In genomic region chr11:47249378-47249715, GRCh38 we compare ENCODE assay signal across 8 cellular contexts. TPM values are rescaled to one million over a fixed set of nuclear protein-coding genes. Genes with fewer than 3 reads are reported as not detected.
DNase-seq lines count a peak whose midpoint lies in the region; ATAC-seq, FAIRE-seq and TF ChIP-seq lines count a peak whose summit lies in the region.

No MANE protein-coding gene starts in this region.

- no peaks in the 10 kb centered on the region for H3K9me3 Mint-ChIP-seq in activated CD4-positive, alpha-beta T cell treated with anti-CD3 and anti-CD28 coated beads, Interleukin-2, amount 10 ng/mL, durations not matched to agents 24 days and 14 days
- H3K9me3 Mint-ChIP-seq in astrocyte (ENCODE audit: unreplicated experiment): no peaks in the 10 kb centered on the region

- H3K9ac ChIP-seq in astrocyte (ENCODE audit: low read length) (peak overlapping the region; percentile 92), liver (ENCODE audit: low read depth in 1 of 2, low read length in 2 of 2) (peak overlapping the region in 1 of 2 donors; percentile 82)

- peak overlapping the region; percentile 98 for H3K4me3 Mint-ChIP-seq in activated CD4-positive, alpha-beta T cell treated with anti-CD3 and anti-CD28 coated beads, Interleukin-2, amount 10 ng/mL, durations not matched to agents 24 days and 14 days
- peak overlapping the region; percentile 100 for H3K4me3 Mint-ChIP-seq in astrocyte (ENCODE audit: unreplicated experiment)

- H3K27ac ChIP-seq in astrocyte (ENCODE audit: low read depth, low read length) (peak overlapping the region; percentile 83), liver (ENCODE audit: low read depth in 1 of 2, low read length in 2 of 2) (peak overlapping the region; percentile 95 to 96), thymus (ENCODE audit: low read depth) (peak overlapping the region; percentile 25)

- peak overlapping the region; percentile 97 for H2AFZ ChIP-seq in astrocyte (ENCODE audit: low read depth, low read length)

- H3K4me1 Mint-ChIP-seq in activated CD4-positive, alpha-beta T cell treated with anti-CD3 and anti-CD28 coated beads, Interleukin-2, amount 10 ng/mL, durations not matched to agents 24 days and 14 days: peaks cover 14% of the 10 kb centered on the region
- peaks cover 16% of the 10 kb centered on the region for H3K4me1 Mint-ChIP-seq in astrocyte (ENCODE audit: low read depth, unreplicated experiment)

- DNase-seq in activated CD4-positive, alpha-beta T cell treated with anti-CD3 and anti-CD28 coated beads, Interleukin-2, amount 10 ng/mL, durations not matched to agents 24 days and 14 days: no peak
- no peak for DNase-seq in activated CD4-positive, alpha-beta T cell treated with anti-CD3 and anti-CD28 coated beads, Interleukin-2, amount 50 U/mL, for 48 hours
- DNase-seq in astrocyte (ENCODE audit: low read depth): no peak
- DNase-seq in pons (ENCODE audit: low spot score): no peak
- no peak for DNase-seq in NCI-H1436 treated with DMSO at 0.1 percent for 48 hours (lab: John Stamatoyannopoulos, UW)

- TF ChIP-seq CTCF in astrocyte (IDR thresholded peaks at IDR 0.05; ENCODE audit: insufficient read depth, low read depth, low read length) (no peak), liver (IDR thresholded peaks at IDR 0.05; ENCODE audit: low read depth, low read length, missing input control) (no peak)

- peaks cover 18% of the 10 kb centered on the region for H3K36me3 Mint-ChIP-seq in activated CD4-positive, alpha-beta T cell treated with anti-CD3 and anti-CD28 coated beads, Interleukin-2, amount 10 ng/mL, durations not matched to agents 24 days and 14 days (ENCODE audit: low read depth)
- peaks cover 10% of the 10 kb centered on the region for H3K36me3 Mint-ChIP-seq in astrocyte (ENCODE audit: low read depth, unreplicated experiment)

- H3K9me3 ChIP-seq in astrocyte (ENCODE audit: insufficient read depth, low read depth, low read length) (no peaks in the 10 kb centered on the region), liver (ENCODE audit: control insufficient read depth in 4 of 4, low read length in 3 of 4) (no peaks in the 10 kb centered on the region), thymus (ENCODE audit: control insufficient read depth) (peaks cover 2% of the 10 kb centered on the region)

- intact Hi-C loops in activated CD4-positive, alpha-beta T cell treated with anti-CD3 and anti-CD28 coated beads, Interleukin-2, amount 10 ng/mL, durations not matched to agents 24 days and 14 days (cut with micrococcal nuclease): loop anchor here (5.0 kb wide), 1 partner anchor 312 kb away; the partner anchor contains the start of gene CSTPP1

- H3K4me1 ChIP-seq in astrocyte (ENCODE audit: insufficient read depth, low read length) (peaks cover 17% of the 10 kb centered on the region), liver (ENCODE audit: control insufficient read depth in 4 of 4, insufficient read depth in 4 of 4, low read length in 3 of 4) (peaks cover 9 to 58% (median 43%) of the 10 kb centered on the region in 4 donors), thymus (ENCODE audit: control insufficient read depth, insufficient read depth, low read length) (peaks cover 14% of the 10 kb centered on the region)

- peak overlapping the region; percentile 98 for H3K4me2 ChIP-seq in astrocyte (ENCODE audit: low read length)

- H3K79me2 ChIP-seq in astrocyte (ENCODE audit: insufficient read depth, low read length): peaks cover 28% of the 10 kb centered on the region

- H3K4me3 ChIP-seq in astrocyte (ENCODE audit: insufficient read depth, low read depth, low read length) (peak overlapping the region; percentile 92), liver (ENCODE audit: low read depth in 1 of 3, low read length in 3 of 3) (peak overlapping the region; percentile 79 to 99 (median 96)), thymus (ENCODE audit: low read length) (peak overlapping the region; percentile 74)

- H3K27me3 Mint-ChIP-seq in activated CD4-positive, alpha-beta T cell treated with anti-CD3 and anti-CD28 coated beads, Interleukin-2, amount 10 ng/mL, durations not matched to agents 24 days and 14 days: no peaks in the 10 kb centered on the region
- no peaks in the 10 kb centered on the region for H3K27me3 Mint-ChIP-seq in astrocyte (ENCODE audit: low read depth, unreplicated experiment)

- H3K36me3 ChIP-seq in astrocyte (ENCODE audit: insufficient read depth, low read length): peaks cover 8% of the 10 kb centered on the region
- peaks cover 0 to 7% (median 1%) of the 10 kb centered on the region in 4 donors for H3K36me3 ChIP-seq in liver (ENCODE audit: control insufficient read depth in 4 of 4, insufficient read depth in 3 of 4, low read depth in 1 of 4, low read length in 3 of 4)
- H3K36me3 ChIP-seq in thymus (ENCODE audit: control insufficient read depth, insufficient read depth): peaks cover 17% of the 10 kb centered on the region

- WGBS in liver: 31% methylated on average over 3 of the region's 3 CpGs
- 84% methylated on average over 3 of the region's 3 CpGs for WGBS in thymus

- TF ChIP-seq RAD21 in liver (IDR thresholded peaks at IDR 0.05): no peak

- ATAC-seq in GM18502 (IDR thresholded peaks at IDR 0.05; ENCODE audit: poor library complexity, unreplicated experiment): no peak

- FAIRE-seq in astrocyte (lab: Jason Lieb, UNC): no peak

- H3K27me3 ChIP-seq in astrocyte (ENCODE audit: insufficient read depth, low read length) (no peaks in the 10 kb centered on the region), liver (ENCODE audit: control insufficient read depth in 4 of 4, insufficient read depth in 4 of 4, low read length in 3 of 4) (no peaks in the 10 kb centered on the region), thymus (ENCODE audit: control insufficient read depth, insufficient read depth) (no peaks in the 10 kb centered on the region)

- no peaks in the 10 kb centered on the region for H4K20me1 ChIP-seq in astrocyte (ENCODE audit: insufficient read depth, low read length)

- H3K27ac Mint-ChIP-seq in activated CD4-positive, alpha-beta T cell treated with anti-CD3 and anti-CD28 coated beads, Interleukin-2, amount 10 ng/mL, durations not matched to agents 24 days and 14 days: peak overlapping the region; percentile 98
- H3K27ac Mint-ChIP-seq in astrocyte (ENCODE audit: unreplicated experiment): peak overlapping the region; percentile 100

TF ChIP-seq in liver, 16 proteins besides CTCF, POLR2A, EP300 and RAD21:
- TF ChIP-seq HNF4A (conservative IDR thresholded peaks at IDR 0.05): no peak
- no peak for TF ChIP-seq EGR1 (IDR thresholded peaks at IDR 0.05; ENCODE audit: low read depth in 2 of 2)
- TF ChIP-seq YY1 (IDR thresholded peaks at IDR 0.05): no peak
- TF ChIP-seq ZBTB33 (IDR thresholded peaks at IDR 0.05): no peak
- no peak for TF ChIP-seq TAF1 (conservative IDR thresholded peaks at IDR 0.05)
- no peak for TF ChIP-seq NR2F2 (IDR thresholded peaks at IDR 0.05)
- no peak for TF ChIP-seq JUND (IDR thresholded peaks at IDR 0.05)
- no peak for TF ChIP-seq GABPA (IDR thresholded peaks at IDR 0.05 in 1 of 2, conservative IDR thresholded peaks at IDR 0.05 in 1 of 2)
- TF ChIP-seq HNF4G (IDR thresholded peaks at IDR 0.05): no peak

RNA-seq across cellular contexts. Expression of gene ACP2, which starts 0.7 kb away (rescaled TPM):
- total RNA-seq in activated CD4-positive, alpha-beta T cell treated with anti-CD3 and anti-CD28 coated beads, Interleukin-2, amount 10 ng/mL, durations not matched to agents 24 days and 14 days: 24.8 and 27.6 TPM in 2 replicates
- 40.8 and 42.2 TPM in 2 replicates for total RNA-seq in astrocyte
- 10 to 100 TPM; 81.7 to 94.4 TPM for total RNA-seq in liver
- polyA plus RNA-seq in liver: 10 to 100 TPM; 40.3 to 76.9 TPM
- polyA plus RNA-seq in thymus: 30.0 TPM

RNA-seq across cellular contexts. Expression of gene NR1H3, which starts 8.4 kb away (rescaled TPM):
- total RNA-seq in activated CD4-positive, alpha-beta T cell treated with anti-CD3 and anti-CD28 coated beads, Interleukin-2, amount 10 ng/mL, durations not matched to agents 24 days and 14 days: 7.6 and 15.4 TPM in 2 replicates
- total RNA-seq in astrocyte: 9.8 and 11.2 TPM in 2 replicates
- total RNA-seq in liver: 10 to 100 TPM; 52.8 to 55.2 TPM
- 10 to 100 TPM; 56.0 to 57.3 TPM for polyA plus RNA-seq in liver
- polyA plus RNA-seq in thymus: 100 TPM

RNA-seq across cellular contexts. Expression of gene MADD, which starts 20.6 kb away (rescaled TPM):
- 78.5 and 80.7 TPM in 2 replicates for total RNA-seq in activated CD4-positive, alpha-beta T cell treated with anti-CD3 and anti-CD28 coated beads, Interleukin-2, amount 10 ng/mL, durations not matched to agents 24 days and 14 days
- total RNA-seq in astrocyte: 22.9 and 24.1 TPM in 2 replicates
- 10 to 100 TPM in 1 of 2 donors, 1 to 10 TPM in 1; 9.9 to 20.5 TPM for total RNA-seq in liver
- 10 to 100 TPM in 1 of 2 donors, 1 to 10 TPM in 1; 9.9 to 12.2 TPM for polyA plus RNA-seq in liver
- polyA plus RNA-seq in thymus: 26.0 TPM

RNA-seq across cellular contexts. Expression of gene DDB2, which starts 34.6 kb away (rescaled TPM):
- 148 and 157 TPM in 2 replicates for total RNA-seq in activated CD4-positive, alpha-beta T cell treated with anti-CD3 and anti-CD28 coated beads, Interleukin-2, amount 10 ng/mL, durations not matched to agents 24 days and 14 days
- total RNA-seq in astrocyte: 40.0 and 47.0 TPM in 2 replicates
- total RNA-seq in liver: 1 to 10 TPM; 6.6 to 7.6 TPM
- polyA plus RNA-seq in liver: 10 to 100 TPM in 1 of 2 donors, 1 to 10 TPM in 1; 10.0 to 11.9 TPM
- 106 TPM for polyA plus RNA-seq in thymus

Comparison
In these comparisons a context has a peak if more than half of its experiments do, and no peak if none do; other contexts are left out.
1. H3K27ac ChIP-seq: peak in every context shown above with its lines; median percentile 96 in liver; 83 in astrocyte; 25 in thymus.